Comparison of ENCODE assay signal across 8 cellular contexts in genomic region chr6:170147832-170148708, GRCh38.
DNase-seq lines count a peak whose midpoint lies in the region; ATAC-seq and TF ChIP-seq lines count a peak whose summit lies in the region.

No MANE protein-coding gene starts in this region.

- H2AFZ ChIP-seq in SK-N-SH (ENCODE audit: low read depth): no peak overlapping the region

- peaks cover 2% of the 10 kb centered on the region for H3K36me3 Mint-ChIP-seq in IgD-negative memory B cell

- H3K79me2 ChIP-seq in SK-N-SH (ENCODE audit: insufficient read depth): no peaks in the 10 kb centered on the region

- peaks cover 2 to 5% (median 4%) of the 10 kb centered on the region in 3 donors for H3K9me3 Mint-ChIP-seq in IgD-negative memory B cell

- no peak for TF ChIP-seq EP300 in gastroesophageal sphincter (IDR thresholded peaks at IDR 0.05)
- no peak for TF ChIP-seq EP300 in SK-N-SH (IDR thresholded peaks at IDR 0.05; ENCODE audit: borderline replicate concordance in 1 of 2, low read depth in 1 of 2, low read length in 1 of 2)

- H3K27me3 ChIP-seq in gastroesophageal sphincter: no peaks in the 10 kb centered on the region
- no peaks in the 10 kb centered on the region for H3K27me3 ChIP-seq in SK-N-SH (ENCODE audit: insufficient read depth)

- H3K4me2 ChIP-seq in SK-N-SH: no peak overlapping the region

- peak overlapping the region in 1 of 4 donors; percentile 45 for H3K27ac ChIP-seq in gastroesophageal sphincter
- H3K27ac ChIP-seq in SK-N-SH (ENCODE audit: low read depth in 2 of 2, low read length in 1 of 2): no peak overlapping the region

- no peak overlapping the region for H3K9ac ChIP-seq in SK-N-SH

- ATAC-seq in gastroesophageal sphincter: no peak

- H3K9me3 ChIP-seq in gastroesophageal sphincter (peaks cover 0 to 11% (median 0%) of the 10 kb centered on the region in 3 donors), SK-N-SH (no peaks in the 10 kb centered on the region)

- peaks cover 0 to 38% (median 7%) of the 10 kb centered on the region in 3 donors for H3K4me1 ChIP-seq in gastroesophageal sphincter
- H3K4me1 ChIP-seq in SK-N-SH (ENCODE audit: control insufficient read depth in 1 of 2, insufficient read depth in 2 of 2, low read depth in 1 of 2, low read length in 1 of 2): peaks cover 0 to under 1% of the 10 kb centered on the region in 2 experiments; a peak in 1 of 4 replicates

- WGBS in gastroesophageal sphincter (ENCODE audit: low coverage in 1 of 2), 2 donors: 58 to 67% methylated on average over 20 to 25 of the region's 30 CpGs
- WGBS in SK-N-SH (ENCODE audit: low lambda C conversion rate): 47% methylated on average over 21 of the region's 30 CpGs

- no peak for TF ChIP-seq RAD21 in SK-N-SH (IDR thresholded peaks at IDR 0.05; ENCODE audit: low read length)

- POLR2A ChIA-PET in SK-N-SH (lab: Yijun Ruan, JAX): no interaction called here

- peaks cover 31% of the 10 kb centered on the region for H3K27me3 Mint-ChIP-seq in IgD-negative memory B cell

- CTCF ChIA-PET in SK-N-SH (lab: Yijun Ruan, JAX): no interaction called here

- intact Hi-C loops in posterior cingulate gyrus (cut with DNase I): no loop called here

- TF ChIP-seq POLR2A in gastroesophageal sphincter (IDR thresholded peaks at IDR 0.05): no peak

- TF ChIP-seq CTCF in GM12865 (IDR thresholded peaks at IDR 0.05; ENCODE audit: insufficient read depth, low read depth, low read length, missing control alignments): no peak
- TF ChIP-seq CTCF in gastroesophageal sphincter (IDR thresholded peaks at IDR 0.05): no peak
- no peak for TF ChIP-seq CTCF in SK-N-SH (IDR thresholded peaks at IDR 0.05)

- DNase-seq in GM12865 (ENCODE audit: low read depth): peak; percentile 19
- peak; percentile 74 for DNase-seq in activated effector memory CD4-positive, alpha-beta T cell treated with anti-CD3 and anti-CD28 coated beads, Interleukin-2, amount 50 U/mL, for 16 hours
- peak in 6 of 10 donors; percentile 35 to 91 (median 68) for DNase-seq in posterior cingulate gyrus
- no peak for DNase-seq in RPMI8226
- no peak for DNase-seq in SK-N-SH
- DNase-seq in NOMO-1 treated with dmso at 0.1 percent for 144 hours (lab: John Stamatoyannopoulos, UW; ENCODE audit: unreplicated experiment): no peak

- H3K4me3 ChIP-seq in GM12865 (ENCODE audit: low read depth, low read length): no peak overlapping the region
- H3K4me3 ChIP-seq in gastroesophageal sphincter: no peak overlapping the region
- no peak overlapping the region for H3K4me3 ChIP-seq in SK-N-SH (ENCODE audit: low read depth in 2 of 2, low read length in 1 of 2)

- H3K36me3 ChIP-seq in gastroesophageal sphincter (no peaks in the 10 kb centered on the region), SK-N-SH (replicated peaks in 1 of 2; ENCODE audit: control insufficient read depth in 1 of 2, insufficient read depth in 2 of 2, low read length in 1 of 2) (no peaks in the 10 kb centered on the region)

- peak overlapping the region in 1 of 3 donors; percentile 11 for H3K27ac Mint-ChIP-seq in IgD-negative memory B cell

- H3K9me2 ChIP-seq in SK-N-SH: no peaks in the 10 kb centered on the region

- H3K4me3 Mint-ChIP-seq in IgD-negative memory B cell: peak overlapping the region in 3 of 4 donors; percentile 55 to 89 (median 81)

- no peaks in the 10 kb centered on the region for H4K20me1 ChIP-seq in SK-N-SH (ENCODE audit: insufficient read depth)

- H3K4me1 Mint-ChIP-seq in IgD-negative memory B cell: peaks cover 0 to 16% (median 7%) of the 10 kb centered on the region in 3 donors

- H3F3A ChIP-seq in SK-N-SH (replicated peaks; ENCODE audit: insufficient read depth): no peaks in the 10 kb centered on the region

TF ChIP-seq in SK-N-SH, 30 proteins besides CTCF, POLR2A, EP300 and RAD21:
- TF ChIP-seq FOSL2 (IDR thresholded peaks at IDR 0.05; ENCODE audit: borderline replicate concordance, low read depth): no peak
- TF ChIP-seq TCF12 (IDR thresholded peaks at IDR 0.05): no peak
- no peak for TF ChIP-seq MEF2A (IDR thresholded peaks at IDR 0.05; ENCODE audit: borderline replicate concordance, low read depth)
- TF ChIP-seq USF1 (IDR thresholded peaks at IDR 0.05; ENCODE audit: borderline replicate concordance, low read depth): no peak
- TF ChIP-seq SMC3 (IDR thresholded peaks at IDR 0.05; ENCODE audit: low read depth, low read length): no peak
- no peak for TF ChIP-seq RXRA (IDR thresholded peaks at IDR 0.05; ENCODE audit: borderline replicate concordance, low read depth)
- TF ChIP-seq MAX (IDR thresholded peaks at IDR 0.05; ENCODE audit: low read depth): no peak
- no peak for TF ChIP-seq YY1 (IDR thresholded peaks at IDR 0.05; ENCODE audit: low read depth)

Comparison
In these comparisons a context has a peak if more than half of its experiments do, and no peak if none do; other contexts are left out.
1. DNase-seq: peak in GM12865 (single experiment), activated effector memory CD4-positive, alpha-beta T cell treated with anti-CD3 and anti-CD28 coated beads, Interleukin-2, amount 50 U/mL, for 16 hours (single experiment) and posterior cingulate gyrus (6 of 10); none in RPMI8226 (single experiment), SK-N-SH (single experiment) and NOMO-1 treated with dmso at 0.1 percent for 144 hours (single experiment).